Comparison of ENCODE assay signal across 21 cellular contexts in genomic region chr5:157934600-157934999, GRCh38.
DNase-seq lines count a peak whose midpoint lies in the region; ATAC-seq, FAIRE-seq and TF ChIP-seq lines count a peak whose summit lies in the region.
"Had no signal": no experiment of that assay in that cellular context is flagged by ENCODE, and none has a peak within 500 bp of the region (broad histone marks: within the 10 kb centered on the region; RNA-seq: fewer than 3 reads in every experiment).

No MANE protein-coding gene starts in this region.

- no peak for DNase-seq in A549 (ENCODE audit: low read depth in 1 of 2, low spot score in 1 of 2)
- peak; percentile 25 for DNase-seq in NCI-H226
- DNase-seq in K562 (ENCODE audit: extremely low read depth in 1 of 4, low spot score in 3 of 4), result no peak
- no peak for DNase-seq in adrenal gland
- no peak for DNase-seq in epidermal melanocyte (ENCODE audit: insufficient read length, low spot score)
- no peak for DNase-seq in stimulated activated CD4-positive, alpha-beta T cell treated with anti-CD3 and anti-CD28 coated beads, Interleukin-2, amount 100 ng/mL, for 24 hours
- DNase-seq: 8988T; AML-193; Caco-2; Calu3; CD4-positive, alpha-beta T cell; CD8-positive, alpha-beta T cell; DMS79 treated with DMSO at 0.1 percent for 48 hours; GF-D8 had no signal

- intact Hi-C loops in K562 (cut with micrococcal nuclease), result no loop called here
- intact Hi-C loops in adrenal gland (cut with DNase I), result no loop called here

- no peak for TF ChIP-seq CTCF in A549 (IDR thresholded peaks at IDR 0.05)
- TF ChIP-seq CTCF in K562 (IDR thresholded peaks at IDR 0.05 in 2 of 3, conservative IDR thresholded peaks at IDR 0.05 in 1 of 3; ENCODE audit: insufficient read depth in 2 of 3, low read depth in 1 of 3, low read length in 3 of 3), result no peak
- no peak for TF ChIP-seq CTCF in adrenal gland (IDR thresholded peaks at IDR 0.05)

- H3K27me3 ChIP-seq in K562 (ENCODE audit: control insufficient read depth in 2 of 2, insufficient read depth in 2 of 2, low read length in 2 of 2) (no peaks in the 10 kb centered on the region; a peak in 1 of 5 replicates), adrenal gland (no peaks in the 10 kb centered on the region)
- H3K27me3 ChIP-seq: BLaER1 treated with 17β-estradiol and CSF1 and Interleukin-3, amounts not matched to agents 10 nM and 100 nM had no signal

- in situ Hi-C loops in K562 (cut with MboI), result no loop called here

- TF ChIP-seq POLR2A in A549 (IDR thresholded peaks at IDR 0.05; ENCODE audit: low read length) (no peak), K562 (conservative IDR thresholded peaks at IDR 0.05) (no peak), adrenal gland (IDR thresholded peaks at IDR 0.05) (no peak)

- H3K4me3 ChIP-seq in A549, result no peak overlapping the region
- no peak overlapping the region for H3K4me3 ChIP-seq in K562
- H3K4me3 ChIP-seq in adrenal gland, result no peak overlapping the region
- H3K4me3 ChIP-seq: BLaER1 treated with 17β-estradiol and CSF1 and Interleukin-3, amounts not matched to agents 10 nM and 100 nM had no signal

- POLR2A ChIA-PET in A549 (lab: Yijun Ruan, JAX) (no interaction called here), K562 (lab: Yijun Ruan, JAX) (interaction anchor here (0.6 kb wide), 1 partner anchor 123 kb away, joined by 3 read pairs; no protein-coding TSS in a partner anchor)

- TF ChIP-seq EP300 in A549 (IDR thresholded peaks at IDR 0.05) (no peak), K562 (IDR thresholded peaks at IDR 0.05; ENCODE audit: low read length) (no peak)

- BruUV-seq in K562 (replicated peaks; lab: Mats Ljungman, UMichigan), result no TSS peak

- no peaks in the 10 kb centered on the region for H3K79me2 ChIP-seq in K562 (ENCODE audit: control insufficient read depth, insufficient read depth, low read length)

- H3K9me1 ChIP-seq in K562 (ENCODE audit: control insufficient read depth, insufficient read depth, low read length), result no peaks in the 10 kb centered on the region

- H3K4me2 ChIP-seq in A549, result no peak overlapping the region
- H3K4me2 ChIP-seq in K562 (ENCODE audit: insufficient read depth, low read length), result no peak overlapping the region
- H3K4me2 ChIP-seq: BLaER1 treated with 17β-estradiol and CSF1 and Interleukin-3, amounts not matched to agents 10 nM and 100 nM had no signal

- no peak overlapping the region for H2AFZ ChIP-seq in K562 (ENCODE audit: low read depth, low read length)

- H3K9ac ChIP-seq in K562 (ENCODE audit: insufficient read depth in 1 of 2, low read depth in 2 of 2, low read length in 2 of 2), result no peak overlapping the region
- H3K9ac ChIP-seq: BLaER1 treated with 17β-estradiol and CSF1 and Interleukin-3, amounts not matched to agents 10 nM and 100 nM had no signal

- no peaks in the 10 kb centered on the region for H4K20me1 ChIP-seq in K562 (replicated peaks; ENCODE audit: control insufficient read depth, insufficient read depth, low read length)
- H4K20me1 ChIP-seq: BLaER1 treated with 17β-estradiol and CSF1 and Interleukin-3, amounts not matched to agents 10 nM and 100 nM had no signal

- H3K9me3 ChIP-seq in A549 (no peaks in the 10 kb centered on the region), K562 (replicated peaks; ENCODE audit: control insufficient read depth, insufficient read depth, low read depth, low read length) (no peaks in the 10 kb centered on the region), adrenal gland (replicated peaks in 1 of 3) (no peaks in the 10 kb centered on the region)

- WGBS in A549 (ENCODE audit: missing lambda C conversion rate), result 44% methylated on average over 3 of the region's 3 CpGs
- WGBS in K562 (ENCODE audit: insufficient coverage, low coverage, missing lambda C conversion rate), result 10% methylated on average over 3 of the region's 3 CpGs
- WGBS in adrenal gland, 4 donors, result 83 to 90% (median 88%) methylated on average over 3 of the region's 3 CpGs

- H3K4me1 ChIP-seq in A549, result no peaks in the 10 kb centered on the region
- H3K4me1 ChIP-seq in K562 (replicated peaks in 1 of 2; ENCODE audit: control insufficient read depth in 2 of 2, insufficient read depth in 2 of 2, low read length in 2 of 2), result no peaks in the 10 kb centered on the region; a peak in 1 of 5 replicates
- H3K4me1 ChIP-seq in adrenal gland (replicated peaks in 1 of 2), result no peaks in the 10 kb centered on the region
- H3K4me1 ChIP-seq: BLaER1 treated with 17β-estradiol and CSF1 and Interleukin-3, amounts not matched to agents 10 nM and 100 nM; Caco-2 had no signal

- no peak for ATAC-seq in A549
- no peak for ATAC-seq in K562
- ATAC-seq: CD8-positive, alpha-beta T cell had no signal

- H3K36me3 ChIP-seq in K562 (ENCODE audit: control insufficient read depth, insufficient read depth, low read length) (no peaks in the 10 kb centered on the region), adrenal gland (replicated peaks in 1 of 2) (no peaks in the 10 kb centered on the region)
- H3K36me3 ChIP-seq: BLaER1 treated with 17β-estradiol and CSF1 and Interleukin-3, amounts not matched to agents 10 nM and 100 nM had no signal

- FAIRE-seq in A549 (lab: Jason Lieb, UNC) (no peak), K562 (lab: Jason Lieb, UNC) (peak; percentile 6)
- FAIRE-seq: A204.1, D721Med, G401.6, GM12891, GM19239 had no signal

- TF ChIP-seq RAD21 in A549 (conservative IDR thresholded peaks at IDR 0.05 in 1 of 2, IDR thresholded peaks at IDR 0.05 in 1 of 2), result no peak
- TF ChIP-seq RAD21 in K562 (CRISPR knock-in tag; conservative IDR thresholded peaks at IDR 0.05 in 1 of 2, IDR thresholded peaks at IDR 0.05 in 1 of 2), result no peak

- H3K27ac ChIP-seq in A549 (no peak overlapping the region), K562 (ENCODE audit: extremely low read depth, low read depth, low read length) (no peak overlapping the region), adrenal gland (no peak overlapping the region)
- H3K27ac ChIP-seq: BLaER1 treated with 17β-estradiol and CSF1 and Interleukin-3, amounts not matched to agents 10 nM and 100 nM; C4-2B had no signal

- CTCF ChIA-PET in A549 (lab: Yijun Ruan, JAX) (interaction anchor here (1.0 to 8.7 kb wide), 3 partner anchors 14 to 122 kb away, joined by 3 to 51 read pairs (median 5); no protein-coding TSS in a partner anchor), K562 (lab: Yijun Ruan, JAX; ENCODE audit: low intra/inter-chr PET ratio) (no interaction called here)

TF ChIP-seq in A549, 52 proteins besides CTCF, POLR2A, EP300 and RAD21:
- no peak for TF ChIP-seq ZNF302 (CRISPR knock-in tag; IDR thresholded peaks at IDR 0.05)
- TF ChIP-seq MAFK (IDR thresholded peaks at IDR 0.05; ENCODE audit: partially characterized antibody), result peak; percentile 30

TF ChIP-seq in K562, 482 proteins besides CTCF, POLR2A, EP300 and RAD21:
- TF ChIP-seq MAFF (IDR thresholded peaks at IDR 0.05; ENCODE audit: low read length) (peak; percentile 51; the same call in 1 of the 2 replicates), MAFG (tag; conservative IDR thresholded peaks at IDR 0.05) (peak; percentile 73), NRF1 (conservative IDR thresholded peaks at IDR 0.05 in 1 of 2, IDR thresholded peaks at IDR 0.05 in 1 of 2) (no peak), C11orf30 (IDR thresholded peaks at IDR 0.05; ENCODE audit: low read depth) (peak; percentile 80), NFE2 (IDR thresholded peaks at IDR 0.05; ENCODE audit: low read depth) (peak; percentile 55; the same call in 1 of the 2 replicates), WHSC1 (IDR thresholded peaks at IDR 0.05; ENCODE audit: low read length) (no peak), ZNF316 (IDR thresholded peaks at IDR 0.05) (peak; percentile 85)
- TF ChIP-seq, protein P1, sequence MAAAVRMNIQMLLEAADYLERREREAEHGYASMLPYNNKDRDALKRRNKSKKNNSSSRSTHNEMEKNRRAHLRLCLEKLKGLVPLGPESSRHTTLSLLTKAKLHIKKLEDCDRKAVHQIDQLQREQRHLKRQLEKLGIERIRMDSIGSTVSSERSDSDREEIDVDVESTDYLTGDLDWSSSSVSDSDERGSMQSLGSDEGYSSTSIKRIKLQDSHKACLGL (CRISPR knock-in tag; IDR thresholded peaks at IDR 0.05; ENCODE audit: borderline replicate concordance, poor library complexity, severe bottlenecking), result no peak

Comparison
In these comparisons a context has a peak if more than half of its experiments do, and no peak if none do; other contexts are left out.
1. Of the 35 proteins assayed by ChIP-seq in both K562 and A549: peak only in K562: none; only in A549: MAFK; in both: none; in neither: 34.